Comparison of ENCODE assay signal across 22 cellular contexts in genomic region chr18:49693276-49694005, GRCh38.
"Had no signal": no experiment of that assay in that cellular context is flagged by ENCODE, and none has a peak within 500 bp of the region (broad histone marks: within the 10 kb centered on the region; RNA-seq: fewer than 3 reads in every experiment).

No MANE protein-coding gene starts in this region.

- H3K27ac Mint-ChIP-seq: activated CD4-positive, alpha-beta T cell treated with anti-CD3 and anti-CD28 coated beads, Interleukin-2, amount 10 ng/mL, durations not matched to agents 7 days and 5 days; activated CD8-positive, alpha-beta memory T cell treated with anti-CD3 and anti-CD28 coated beads, Interleukin-2, amount 10 ng/mL, durations not matched to agents 7 days and 5 days; activated CD8-positive, alpha-beta T cell treated with anti-CD3 and anti-CD28 coated beads for 36 hours; activated naive CD4-positive, alpha-beta T cell treated with anti-CD3 and anti-CD28 coated beads, Interleukin-2, amount 50 U/mL, for 24 hours; effector memory CD8-positive, alpha-beta T cell; naive B cell; T-cell had no signal

- H3K9me3 ChIP-seq: ovary, prostate gland, upper lobe of left lung had no signal

- H3K27ac ChIP-seq: brain microvascular endothelial cell, ovary, prostate gland, upper lobe of left lung, WERI-Rb-1 had no signal

- H3K36me3 ChIP-seq: brain microvascular endothelial cell, ovary, prostate gland, upper lobe of left lung, WERI-Rb-1 had no signal

- ATAC-seq: activated CD8-positive, alpha-beta memory T cell treated with anti-CD3 and anti-CD28 coated beads, Interleukin-2, amount 10 ng/mL, durations not matched to agents 7 days and 5 days; activated CD8-positive, alpha-beta T cell treated with anti-CD3 and anti-CD28 coated beads for 36 hours; effector memory CD8-positive, alpha-beta T cell; esophagus mucosa; stimulated activated naive CD8-positive, alpha-beta T cell treated with anti-CD3 and anti-CD28 coated beads, Interleukin-15, Interleukin-2, amounts not matched to agents 100 U/mL and 50 U/mL, for 24 hours; T-cell had no signal

- H3K36me3 Mint-ChIP-seq: activated CD8-positive, alpha-beta memory T cell treated with anti-CD3 and anti-CD28 coated beads, Interleukin-2, amount 10 ng/mL, durations not matched to agents 7 days and 5 days; activated naive CD4-positive, alpha-beta T cell treated with anti-CD3 and anti-CD28 coated beads, Interleukin-2, amount 50 U/mL, for 24 hours; naive B cell; T-cell had no signal

- H3K4me3 ChIP-seq: ovary, prostate gland, upper lobe of left lung had no signal

- DNase-seq: activated CD4-positive, alpha-beta T cell treated with anti-CD3 and anti-CD28 coated beads, Interleukin-2, amount 10 ng/mL, durations not matched to agents 7 days and 5 days; activated CD4-positive, CD25-positive, alpha-beta regulatory T cell treated with anti-CD3 and anti-CD28 coated beads, Interleukin-2, amount 50 U/mL, for 72 hours; activated CD8-positive, alpha-beta memory T cell treated with anti-CD3 and anti-CD28 coated beads, Interleukin-2, amount 10 ng/mL, durations not matched to agents 7 days and 5 days; activated CD8-positive, alpha-beta T cell treated with anti-CD3 and anti-CD28 coated beads for 36 hours; activated gamma-delta T cell; activated T-cell treated with anti-CD3 and anti-CD28 coated beads for 4 hours; anterior cingulate cortex; brain microvascular endothelial cell; caudate nucleus; effector memory CD8-positive, alpha-beta T cell; glutamatergic neuron; hypothalamus; naive B cell; ovary; stimulated activated CD4-positive, alpha-beta T cell treated with anti-CD3 and anti-CD28 coated beads, Interleukin-4, amount 100 ng/mL, for 24 hours; stimulated activated naive CD8-positive, alpha-beta T cell treated with anti-CD3 and anti-CD28 coated beads, Interleukin-15, Interleukin-2, amounts not matched to agents 100 U/mL and 50 U/mL, for 24 hours; T-cell; upper lobe of left lung; WERI-Rb-1 had no signal

- H3K4me3 Mint-ChIP-seq: activated CD4-positive, alpha-beta T cell treated with anti-CD3 and anti-CD28 coated beads, Interleukin-2, amount 10 ng/mL, durations not matched to agents 7 days and 5 days; activated CD8-positive, alpha-beta memory T cell treated with anti-CD3 and anti-CD28 coated beads, Interleukin-2, amount 10 ng/mL, durations not matched to agents 7 days and 5 days; activated CD8-positive, alpha-beta T cell treated with anti-CD3 and anti-CD28 coated beads for 36 hours; activated naive CD4-positive, alpha-beta T cell treated with anti-CD3 and anti-CD28 coated beads, Interleukin-2, amount 50 U/mL, for 24 hours; effector memory CD8-positive, alpha-beta T cell; naive B cell; T-cell had no signal

- H3K27me3 ChIP-seq: brain microvascular endothelial cell, ovary, upper lobe of left lung had no signal

- H3K9me3 Mint-ChIP-seq: activated CD4-positive, alpha-beta T cell treated with anti-CD3 and anti-CD28 coated beads, Interleukin-2, amount 10 ng/mL, durations not matched to agents 7 days and 5 days; activated CD8-positive, alpha-beta T cell treated with anti-CD3 and anti-CD28 coated beads for 36 hours; activated naive CD4-positive, alpha-beta T cell treated with anti-CD3 and anti-CD28 coated beads, Interleukin-2, amount 50 U/mL, for 24 hours; T-cell had no signal

- H3K4me1 ChIP-seq: prostate gland had no signal

- H3K27me3 Mint-ChIP-seq: activated CD4-positive, alpha-beta T cell treated with anti-CD3 and anti-CD28 coated beads, Interleukin-2, amount 10 ng/mL, durations not matched to agents 7 days and 5 days; activated CD8-positive, alpha-beta T cell treated with anti-CD3 and anti-CD28 coated beads for 36 hours had no signal
